ENCODE assay signal across 8 cellular contexts in genomic region chr1:34885405-34886247, GRCh38. TPM values are rescaled to one million over a fixed set of nuclear protein-coding genes. Genes with fewer than 3 reads are reported as not detected.
DNase-seq lines count a peak whose midpoint lies in the region; ATAC-seq, FAIRE-seq and TF ChIP-seq lines count a peak whose summit lies in the region.

No MANE protein-coding gene starts in this region.

- no peak for TF ChIP-seq EP300 in esophagus muscularis mucosa (IDR thresholded peaks at IDR 0.05)

- H3K27me3 ChIP-seq in esophagus muscularis mucosa (peaks cover 0 to 75% (median 24%) of the 10 kb centered on the region in 4 donors), pancreas (peaks cover 0 to 13% (median 4%) of the 10 kb centered on the region in 4 donors), vagina (no peaks in the 10 kb centered on the region)

- intact Hi-C loops in esophagus muscularis mucosa (cut with DNase I) (no loop called here), pancreas (cut with DNase I) (no loop called here), vagina (cut with DNase I) (no loop called here)

- no peak overlapping the region for H3K27ac ChIP-seq in esophagus muscularis mucosa (replicated peaks in 1 of 4)
- no peak overlapping the region for H3K27ac ChIP-seq in pancreas
- no peak overlapping the region for H3K27ac ChIP-seq in vagina

- FAIRE-seq in pancreas (lab: Jason Lieb, UNC), result no peak

- ATAC-seq in pancreas (peak; percentile 50 to 84 (median 66)), GM19328 (IDR thresholded peaks at IDR 0.05; ENCODE audit: unreplicated experiment) (no peak)

- no peaks in the 10 kb centered on the region for H3K36me3 ChIP-seq in esophagus muscularis mucosa
- H3K36me3 ChIP-seq in pancreas, result no peaks in the 10 kb centered on the region
- no peaks in the 10 kb centered on the region for H3K36me3 ChIP-seq in vagina

- WGBS in esophagus muscularis mucosa, result 3% methylated on average over 19 of the region's 80 CpGs
- 10% methylated on average over 69 to 80 of the region's 80 CpGs for WGBS in pancreas, 2 donors

- H3K9me3 ChIP-seq in esophagus muscularis mucosa (peaks cover 0 to 6% (median 1%) of the 10 kb centered on the region in 4 donors), pancreas (no peaks in the 10 kb centered on the region), vagina (no peaks in the 10 kb centered on the region)

- TF ChIP-seq CTCF in GM12864 (IDR thresholded peaks at IDR 0.05; ENCODE audit: low read depth, low read length, missing control alignments), result no peak
- no peak for TF ChIP-seq CTCF in esophagus muscularis mucosa (IDR thresholded peaks at IDR 0.05)
- TF ChIP-seq CTCF in pancreas (IDR thresholded peaks at IDR 0.05), result no peak
- no peak for TF ChIP-seq CTCF in vagina (IDR thresholded peaks at IDR 0.05)

- DNase-seq in GM12864 (ENCODE audit: low read depth), result no peak
- peak; percentile 10 to 29 for DNase-seq in activated CD8-positive, alpha-beta memory T cell treated with anti-CD3 and anti-CD28 coated beads for 1 hour (ENCODE audit: extremely low read depth in 1 of 2, low read depth in 1 of 2)
- no peak for DNase-seq in esophagus muscularis mucosa (ENCODE audit: extremely low spot score)
- peak in 4 of 6 donors; percentile 27 to 67 (median 52) for DNase-seq in pancreas
- DNase-seq in vagina (ENCODE audit: extremely low spot score in 2 of 2), result no peak
- DNase-seq in NCI-H446 treated with DMSO at 0.1 percent for 48 hours (lab: John Stamatoyannopoulos, UW), result no peak
- no peak for DNase-seq in D341Med (ENCODE audit: low spot score)

- TF ChIP-seq POLR2A in esophagus muscularis mucosa (IDR thresholded peaks at IDR 0.05; ENCODE audit: low read depth), result no peak
- TF ChIP-seq POLR2A in vagina (IDR thresholded peaks at IDR 0.05), result no peak

- H3K4me1 ChIP-seq in esophagus muscularis mucosa (peaks cover 8 to 16% (median 14%) of the 10 kb centered on the region in 4 donors), pancreas (no peaks in the 10 kb centered on the region), vagina (peaks cover 11% of the 10 kb centered on the region)

- H3K4me3 ChIP-seq in GM12864 (ENCODE audit: low read depth, low read length) (peak overlapping the region; percentile 38), esophagus muscularis mucosa (peak overlapping the region; percentile 44 to 58 (median 48)), pancreas (peak overlapping the region in 2 of 4 donors; percentile 16 to 35), vagina (peak overlapping the region; percentile 28 to 45)

RNA-seq across cellular contexts. Expression of gene SMIM12, which starts 26.1 kb away (rescaled TPM):
- 10 to 100 TPM; 29.5 to 45.4 (median 39.0) TPM for total RNA-seq in esophagus muscularis mucosa
- 10 to 100 TPM in 5 of 6 donors, 1 to 10 TPM in 1; 8.3 to 18.5 (median 14.3) TPM for total RNA-seq in pancreas
- 10 to 100 TPM in 1 of 2 donors, 1 to 10 TPM in 1; 6.2 to 17.1 TPM for polyA plus RNA-seq in pancreas
- total RNA-seq in vagina, result 36.6 TPM

RNA-seq across cellular contexts. Expression of gene DLGAP3, which starts 43.8 kb away (rescaled TPM):
- under 1 TPM; 0.06 to 0.83 (median 0.40) TPM for total RNA-seq in esophagus muscularis mucosa
- total RNA-seq in pancreas, result 1 to 10 TPM in 3 of 6 donors, under 1 TPM in 3; 0.53 to 1.8 (median 1.3) TPM
- polyA plus RNA-seq in pancreas, result 1 to 10 TPM; 1.3 to 1.8 TPM
- not detected for total RNA-seq in vagina

Comparison
In these comparisons a context has a peak if more than half of its experiments do, and no peak if none do; other contexts are left out.
1. DNase-seq: peak in activated CD8-positive, alpha-beta memory T cell treated with anti-CD3 and anti-CD28 coated beads for 1 hour (2 of 2) and pancreas (4 of 6); none in GM12864 (single experiment), esophagus muscularis mucosa (single experiment), vagina (0 of 2), NCI-H446 treated with DMSO at 0.1 percent for 48 hours (single experiment) and D341Med (single experiment).